ENCODE assay signal across 7 cellular contexts in the genomic region with DNA sequence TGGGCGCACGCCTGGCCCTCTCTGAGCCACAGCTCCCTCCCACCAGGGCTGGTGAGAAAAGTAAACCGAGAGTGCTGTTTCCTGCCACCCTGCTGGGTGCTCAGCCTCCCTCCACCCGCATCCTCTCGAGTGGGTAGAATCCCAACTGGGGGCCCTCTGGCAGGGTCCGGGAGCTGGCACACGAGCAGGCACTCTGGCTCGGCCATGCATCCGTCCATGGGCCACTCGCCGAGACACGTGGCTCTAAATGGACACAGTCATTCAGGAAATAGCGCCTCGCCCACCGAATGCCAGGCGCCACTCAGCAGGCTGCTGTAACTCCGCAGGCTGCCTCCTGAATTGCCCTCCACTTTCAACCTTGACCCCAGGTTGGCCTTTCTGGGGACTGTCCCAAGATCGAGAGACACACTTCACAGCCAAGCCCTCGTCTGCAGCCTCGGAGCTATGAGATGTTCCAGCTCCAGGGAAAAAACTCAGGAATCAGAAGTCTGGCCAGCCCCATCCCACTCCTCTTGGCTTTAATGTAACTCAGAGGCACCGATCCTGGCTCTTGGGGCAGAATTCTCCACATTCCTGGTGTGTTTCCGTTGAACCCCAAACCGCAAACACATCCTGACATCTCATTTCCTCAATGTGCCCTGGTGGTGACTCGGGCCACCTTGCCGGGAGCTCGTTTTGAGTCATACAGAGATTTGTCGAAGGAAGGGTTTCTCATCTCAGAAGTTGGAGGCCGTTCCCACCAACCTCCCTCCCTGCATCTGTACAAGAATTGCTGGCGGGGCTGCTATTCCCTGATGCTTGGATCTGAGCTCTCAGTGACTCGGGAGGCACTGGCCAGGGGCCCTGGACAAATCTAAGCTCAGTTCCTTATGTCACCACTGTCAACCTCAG. TPM values are rescaled to one million over a fixed set of nuclear protein-coding genes. Genes with fewer than 3 reads are reported as not detected.
DNase-seq lines count a peak whose midpoint lies in the region; ATAC-seq and TF ChIP-seq lines count a peak whose summit lies in the region.

No MANE protein-coding gene starts in this region.

- H3K9me3 ChIP-seq in body of pancreas (no peaks in the 10 kb centered on the region), mesenchymal stem cell (ENCODE audit: control insufficient read depth, low read length) (no peaks in the 10 kb centered on the region), upper lobe of left lung (no peaks in the 10 kb centered on the region)

- peak overlapping the region; percentile 43 for H3K4me2 ChIP-seq in mesenchymal stem cell (ENCODE audit: low read length, poor library complexity, severe bottlenecking)

- H2BK12ac ChIP-seq in mesenchymal stem cell (ENCODE audit: low read length in 2 of 2), result peak overlapping the region; percentile 44 to 67

- peak; percentile 45 for ATAC-seq in body of pancreas
- peak; percentile 44 to 65 for ATAC-seq in upper lobe of left lung (ENCODE audit: low FRiP score in 2 of 2)
- no peak for ATAC-seq in HG02970 (IDR thresholded peaks at IDR 0.05; ENCODE audit: low FRiP score, unreplicated experiment)

- H3K4ac ChIP-seq in mesenchymal stem cell (ENCODE audit: low read depth in 1 of 2, low read length in 2 of 2), result peak overlapping the region in 1 of 2 experiments; percentile 41

- TF ChIP-seq POLR2A in body of pancreas (IDR thresholded peaks at IDR 0.05) (no peak), upper lobe of left lung (IDR thresholded peaks at IDR 0.05) (peak in 1 of 4 donors; percentile 9)

- peak overlapping the region in 1 of 2 experiments; percentile 0 for H3K23ac ChIP-seq in mesenchymal stem cell (ENCODE audit: low read length in 2 of 2)

- TF ChIP-seq EP300 in upper lobe of left lung (IDR thresholded peaks at IDR 0.05), result no peak

- H2BK5ac ChIP-seq in mesenchymal stem cell (ENCODE audit: low read depth, low read length, poor library complexity, severe bottlenecking), result peak overlapping the region; percentile 48

- no peaks in the 10 kb centered on the region for H3K27me3 ChIP-seq in body of pancreas
- no peaks in the 10 kb centered on the region for H3K27me3 ChIP-seq in mesenchymal stem cell (ENCODE audit: control insufficient read depth in 1 of 2, insufficient read depth in 1 of 2, low read length in 2 of 2)
- no peaks in the 10 kb centered on the region for H3K27me3 ChIP-seq in upper lobe of left lung

- H2AK5ac ChIP-seq in mesenchymal stem cell (ENCODE audit: low read length, severe bottlenecking), result peak overlapping the region; percentile 78

- H2BK120ac ChIP-seq in mesenchymal stem cell (ENCODE audit: low read depth, low read length), result no peak overlapping the region

- peak overlapping the region; percentile 67 for H4K8ac ChIP-seq in mesenchymal stem cell (ENCODE audit: low read length)

- peak overlapping the region; percentile 20 for H3K9ac ChIP-seq in mesenchymal stem cell (ENCODE audit: low read length)

- no peak for TF ChIP-seq CTCF in GM20000 (IDR thresholded peaks at IDR 0.05; ENCODE audit: extremely low read depth, missing control alignments)
- TF ChIP-seq CTCF in body of pancreas (IDR thresholded peaks at IDR 0.05), result no peak
- peak in 3 of 6 experiments; percentile 12 to 51 (median 21) for TF ChIP-seq CTCF in upper lobe of left lung (IDR thresholded peaks at IDR 0.05)

- intact Hi-C loops in body of pancreas (cut with DNase I), result no loop called here

- H3K27ac ChIP-seq in body of pancreas (peak overlapping the region in 3 of 4 donors; percentile 9 to 34 (median 16)), mesenchymal stem cell (ENCODE audit: low read length, poor library complexity, severe bottlenecking) (peak overlapping the region; percentile 88), upper lobe of left lung (peak overlapping the region; percentile 61 to 79 (median 77))

- WGBS in body of pancreas, 2 donors, result 41 to 59% methylated on average over 13 to 30 of the region's 30 CpGs
- 9% methylated on average over 30 of the region's 30 CpGs for WGBS in mesenchymal stem cell
- WGBS in upper lobe of left lung, 2 donors, result 14 to 28% methylated on average over 9 to 29 of the region's 30 CpGs

- H4K91ac ChIP-seq in mesenchymal stem cell (ENCODE audit: low read length), result peak overlapping the region; percentile 29

- no peak overlapping the region for H2AFZ ChIP-seq in mesenchymal stem cell (ENCODE audit: low read depth, low read length)

- peak overlapping the region; percentile 17 to 67 for H3K18ac ChIP-seq in mesenchymal stem cell (ENCODE audit: low read depth in 1 of 2, low read length in 2 of 2)

- H3K4me3 ChIP-seq in body of pancreas (no peak overlapping the region), mesenchymal stem cell (ENCODE audit: insufficient read depth in 1 of 2, low read depth in 1 of 2, low read length in 2 of 2) (no peak overlapping the region), upper lobe of left lung (peak overlapping the region in 1 of 4 donors; percentile 16)

- H3K4me1 ChIP-seq in body of pancreas (no peaks in the 10 kb centered on the region), mesenchymal stem cell (ENCODE audit: control insufficient read depth, insufficient read depth, low read depth, low read length) (peaks cover 34% of the 10 kb centered on the region), upper lobe of left lung (peaks cover 43 to 48% (median 45%) of the 10 kb centered on the region in 4 donors)

- peak overlapping the region in 1 of 2 experiments; percentile 72 for H3K14ac ChIP-seq in mesenchymal stem cell (ENCODE audit: low read length in 2 of 2)

- DNase-seq in GM20000 (ENCODE audit: low spot score) (peak; percentile 70), SW 1271 (lab: John Stamatoyannopoulos, UW) (peak; percentile 94 to 95), body of pancreas (peak in 2 of 4 donors; percentile 17 to 61), mesenchymal stem cell (peak; percentile 87), upper lobe of left lung (peak; percentile 69 to 80), NCI-H146 treated with DMSO at 0.1 percent for 48 hours (lab: John Stamatoyannopoulos, UW; ENCODE audit: unreplicated experiment) (no peak)

- H3K79me1 ChIP-seq in mesenchymal stem cell (replicated peaks; ENCODE audit: low read length, poor library complexity, severe bottlenecking), result no peaks in the 10 kb centered on the region

- H2BK15ac ChIP-seq in mesenchymal stem cell (ENCODE audit: low read depth, poor library complexity, severe bottlenecking), result peak overlapping the region; percentile 12

- no peaks in the 10 kb centered on the region for H3K36me3 ChIP-seq in body of pancreas (replicated peaks in 1 of 2; ENCODE audit: insufficient read depth in 1 of 2, low read depth in 2 of 2)
- H3K36me3 ChIP-seq in mesenchymal stem cell (ENCODE audit: control insufficient read depth in 1 of 2, insufficient read depth in 2 of 2, low read depth in 1 of 2, low read length in 2 of 2), result no peaks in the 10 kb centered on the region
- no peaks in the 10 kb centered on the region for H3K36me3 ChIP-seq in upper lobe of left lung

RNA-seq across cellular contexts. Expression of a gene that starts 14.1 kb away (rescaled TPM):
- total RNA-seq in body of pancreas, result 10 to 100 TPM; 13.2 to 42.2 TPM
- 39.9 TPM for polyA plus RNA-seq in mesenchymal stem cell (2013, experiment 1 of 2)
- polyA plus RNA-seq in mesenchymal stem cell (2013, experiment 2 of 2), result 38.0 TPM
- 100 to 1,000 TPM in 2 of 6 donors, 10 to 100 TPM in 4; 26.2 to 298 (median 75.8) TPM for total RNA-seq in upper lobe of left lung

Comparison
In these comparisons a context has a peak if more than half of its experiments do, and no peak if none do; other contexts are left out.
1. H3K27ac ChIP-seq: peak in every context shown above with its lines; median percentile 88 in mesenchymal stem cell; 77 in upper lobe of left lung; 16 in body of pancreas.